In the genomic region with DNA sequence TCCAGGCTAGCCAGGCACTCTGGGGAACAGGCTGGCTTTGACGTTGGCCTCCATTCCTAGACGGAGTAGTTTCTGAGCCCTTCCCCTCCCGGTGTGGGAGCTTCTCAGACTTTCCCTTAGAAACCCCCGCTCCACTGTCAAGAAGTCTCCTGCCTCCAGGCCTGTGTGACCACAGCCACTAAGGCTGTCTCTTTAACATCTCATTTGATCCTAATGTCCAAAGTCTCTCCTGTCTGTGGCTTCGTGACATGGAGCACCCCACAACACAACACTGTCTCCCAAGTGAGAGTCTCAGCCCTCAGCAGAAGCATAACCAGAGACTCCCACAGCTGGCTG, we compare ENCODE assay signal across 8 cellular contexts.
A peak's percentile ranks its signal among the peaks of the same experiment; 100 is the strongest.
DNase-seq lines count a peak whose midpoint lies in the region; ATAC-seq and TF ChIP-seq lines count a peak whose summit lies in the region.

No MANE protein-coding gene starts in this region.

- H3K9me3 ChIP-seq in BLaER1 treated with 17β-estradiol and CSF1 and Interleukin-3, amounts not matched to agents 10 nM and 100 nM (replicated peaks in 1 of 11), result no peaks in the 10 kb centered on the region
- H3K9me3 ChIP-seq in HEK293 (ENCODE audit: control insufficient read depth, insufficient read depth, low read depth, low read length) (no peaks in the 10 kb centered on the region), adipocyte (ENCODE audit: control insufficient read depth, low read length) (no peaks in the 10 kb centered on the region), muscle layer of duodenum (ENCODE audit: control insufficient read depth in 1 of 2, low read length in 2 of 2) (no peaks in the 10 kb centered on the region)

- peak overlapping the region; percentile 84 to 100 (median 96) for H3K27ac ChIP-seq in BLaER1 treated with 17β-estradiol and CSF1 and Interleukin-3, amounts not matched to agents 10 nM and 100 nM
- H3K27ac ChIP-seq in HEK293 (ENCODE audit: extremely low read depth, low read depth, low read length), result peak overlapping the region; percentile 20; the same call in 1 of the 2 replicates
- H3K27ac ChIP-seq in muscle layer of duodenum (ENCODE audit: low read length), result peak overlapping the region; percentile 95

- peak overlapping the region; percentile 97 to 100 (median 99) for H3K4me2 ChIP-seq in BLaER1 treated with 17β-estradiol and CSF1 and Interleukin-3, amounts not matched to agents 10 nM and 100 nM

- peak overlapping the region; percentile 31 to 98 (median 56) for H3K4me3 ChIP-seq in BLaER1 treated with 17β-estradiol and CSF1 and Interleukin-3, amounts not matched to agents 10 nM and 100 nM
- H3K4me3 ChIP-seq in HEK293 (ENCODE audit: low read depth, low read length) (no peak overlapping the region), adipocyte (ENCODE audit: low read length) (peak overlapping the region; percentile 46), muscle layer of duodenum (ENCODE audit: low read depth in 1 of 2, low read length in 2 of 2) (peak overlapping the region; percentile 63 to 88)

- ATAC-seq in HG02884 (IDR thresholded peaks at IDR 0.05; ENCODE audit: unreplicated experiment), result no peak

- peak overlapping the region; percentile 76 to 99 (median 96) for H3K9ac ChIP-seq in BLaER1 treated with 17β-estradiol and CSF1 and Interleukin-3, amounts not matched to agents 10 nM and 100 nM
- H3K9ac ChIP-seq in adipocyte (ENCODE audit: low read length), result peak overlapping the region; percentile 57

- POLR2A ChIA-PET in HEK293 (lab: Yijun Ruan, JAX), result no interaction called here

- no peak for DNase-seq in adipocyte (ENCODE audit: low read depth)
- no peak for DNase-seq in SW480 (ENCODE audit: low spot score)
- no peak for DNase-seq in HuH-7.5 (ENCODE audit: low spot score)
- DNase-seq in AG08396 (ENCODE audit: low spot score), result no peak

- H3K36me3 ChIP-seq in BLaER1 treated with 17β-estradiol and CSF1 and Interleukin-3, amounts not matched to agents 10 nM and 100 nM, result peaks cover 35 to 44% (median 42%) of the 10 kb centered on the region in 11 experiments
- H3K36me3 ChIP-seq in HEK293 (ENCODE audit: control insufficient read depth in 2 of 2, insufficient read depth in 1 of 2, low read length in 2 of 2) (peaks cover 0 to 47% of the 10 kb centered on the region in 2 experiments; a peak in 1 of 3 replicates), adipocyte (ENCODE audit: control insufficient read depth, insufficient read depth, low read length, severe bottlenecking) (peaks cover 42% of the 10 kb centered on the region), muscle layer of duodenum (ENCODE audit: control insufficient read depth in 1 of 2, insufficient read depth in 2 of 2, low read length in 2 of 2) (peaks cover 48 to 52% of the 10 kb centered on the region in 2 donors)

- H3K27me3 ChIP-seq in BLaER1 treated with 17β-estradiol and CSF1 and Interleukin-3, amounts not matched to agents 10 nM and 100 nM, result no peaks in the 10 kb centered on the region
- H3K27me3 ChIP-seq in adipocyte (replicated peaks; ENCODE audit: control insufficient read depth, insufficient read depth, low read length), result no peaks in the 10 kb centered on the region
- no peaks in the 10 kb centered on the region for H3K27me3 ChIP-seq in muscle layer of duodenum (ENCODE audit: low read depth, low read length)

- H4K20me1 ChIP-seq in BLaER1 treated with 17β-estradiol and CSF1 and Interleukin-3, amounts not matched to agents 10 nM and 100 nM, result peaks cover 42 to 100% (median 72%) of the 10 kb centered on the region in 11 experiments

- CTCF ChIA-PET in HEK293 (lab: Yijun Ruan, JAX), result interaction anchor here (1.2 to 2.0 kb wide), 2 partner anchors 42 to 141 kb away, joined by 4 read pairs; no protein-coding TSS in a partner anchor

- H3K4me1 ChIP-seq in BLaER1 treated with 17β-estradiol and CSF1 and Interleukin-3, amounts not matched to agents 10 nM and 100 nM, result peaks cover 92 to 100% (median 100%) of the 10 kb centered on the region in 10 experiments
- peaks cover 17% of the 10 kb centered on the region for H3K4me1 ChIP-seq in HEK293 (ENCODE audit: control insufficient read depth, insufficient read depth, low read length)
- peaks cover 66% of the 10 kb centered on the region for H3K4me1 ChIP-seq in adipocyte (ENCODE audit: control insufficient read depth, insufficient read depth, low read length)
- peaks cover 57 to 64% of the 10 kb centered on the region in 2 donors for H3K4me1 ChIP-seq in muscle layer of duodenum (ENCODE audit: control insufficient read depth in 1 of 2, insufficient read depth in 2 of 2, low read length in 2 of 2)

- no peak for TF ChIP-seq CTCF in HEK293 (tag by site-specific recombination; IDR thresholded peaks at IDR 0.05)

TF ChIP-seq in HEK293, 187 proteins besides CTCF, POLR2A, EP300 and RAD21 (continues in another document):
- no peak for TF ChIP-seq GLI4 (tag by site-specific recombination; IDR thresholded peaks at IDR 0.05)
- TF ChIP-seq, protein P1, sequence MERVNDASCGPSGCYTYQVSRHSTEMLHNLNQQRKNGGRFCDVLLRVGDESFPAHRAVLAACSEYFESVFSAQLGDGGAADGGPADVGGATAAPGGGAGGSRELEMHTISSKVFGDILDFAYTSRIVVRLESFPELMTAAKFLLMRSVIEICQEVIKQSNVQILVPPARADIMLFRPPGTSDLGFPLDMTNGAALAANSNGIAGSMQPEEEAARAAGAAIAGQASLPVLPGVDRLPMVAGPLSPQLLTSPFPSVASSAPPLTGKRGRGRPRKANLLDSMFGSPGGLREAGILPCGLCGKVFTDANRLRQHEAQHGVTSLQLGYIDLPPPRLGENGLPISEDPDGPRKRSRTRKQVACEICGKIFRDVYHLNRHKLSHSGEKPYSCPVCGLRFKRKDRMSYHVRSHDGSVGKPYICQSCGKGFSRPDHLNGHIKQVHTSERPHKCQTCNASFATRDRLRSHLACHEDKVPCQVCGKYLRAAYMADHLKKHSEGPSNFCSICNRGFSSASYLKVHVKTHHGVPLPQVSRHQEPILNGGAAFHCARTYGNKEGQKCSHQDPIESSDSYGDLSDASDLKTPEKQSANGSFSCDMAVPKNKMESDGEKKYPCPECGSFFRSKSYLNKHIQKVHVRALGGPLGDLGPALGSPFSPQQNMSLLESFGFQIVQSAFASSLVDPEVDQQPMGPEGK (tag by site-specific recombination; IDR thresholded peaks at IDR 0.05), result 0 out of 2 replicates have a peak, but pooled peaks have one; percentile 5
- TF ChIP-seq ZNF585B (tag by site-specific recombination; IDR thresholded peaks at IDR 0.05), result no peak
- TF ChIP-seq, protein P2, sequence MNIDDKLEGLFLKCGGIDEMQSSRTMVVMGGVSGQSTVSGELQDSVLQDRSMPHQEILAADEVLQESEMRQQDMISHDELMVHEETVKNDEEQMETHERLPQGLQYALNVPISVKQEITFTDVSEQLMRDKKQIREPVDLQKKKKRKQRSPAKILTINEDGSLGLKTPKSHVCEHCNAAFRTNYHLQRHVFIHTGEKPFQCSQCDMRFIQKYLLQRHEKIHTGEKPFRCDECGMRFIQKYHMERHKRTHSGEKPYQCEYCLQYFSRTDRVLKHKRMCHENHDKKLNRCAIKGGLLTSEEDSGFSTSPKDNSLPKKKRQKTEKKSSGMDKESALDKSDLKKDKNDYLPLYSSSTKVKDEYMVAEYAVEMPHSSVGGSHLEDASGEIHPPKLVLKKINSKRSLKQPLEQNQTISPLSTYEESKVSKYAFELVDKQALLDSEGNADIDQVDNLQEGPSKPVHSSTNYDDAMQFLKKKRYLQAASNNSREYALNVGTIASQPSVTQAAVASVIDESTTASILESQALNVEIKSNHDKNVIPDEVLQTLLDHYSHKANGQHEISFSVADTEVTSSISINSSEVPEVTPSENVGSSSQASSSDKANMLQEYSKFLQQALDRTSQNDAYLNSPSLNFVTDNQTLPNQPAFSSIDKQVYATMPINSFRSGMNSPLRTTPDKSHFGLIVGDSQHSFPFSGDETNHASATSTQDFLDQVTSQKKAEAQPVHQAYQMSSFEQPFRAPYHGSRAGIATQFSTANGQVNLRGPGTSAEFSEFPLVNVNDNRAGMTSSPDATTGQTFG (tag by site-specific recombination; IDR thresholded peaks at IDR 0.05; ENCODE audit: borderline replicate concordance), result no peak
- TF ChIP-seq ZNF121 (tag by site-specific recombination; IDR thresholded peaks at IDR 0.05), result no peak
- TF ChIP-seq, protein P3, sequence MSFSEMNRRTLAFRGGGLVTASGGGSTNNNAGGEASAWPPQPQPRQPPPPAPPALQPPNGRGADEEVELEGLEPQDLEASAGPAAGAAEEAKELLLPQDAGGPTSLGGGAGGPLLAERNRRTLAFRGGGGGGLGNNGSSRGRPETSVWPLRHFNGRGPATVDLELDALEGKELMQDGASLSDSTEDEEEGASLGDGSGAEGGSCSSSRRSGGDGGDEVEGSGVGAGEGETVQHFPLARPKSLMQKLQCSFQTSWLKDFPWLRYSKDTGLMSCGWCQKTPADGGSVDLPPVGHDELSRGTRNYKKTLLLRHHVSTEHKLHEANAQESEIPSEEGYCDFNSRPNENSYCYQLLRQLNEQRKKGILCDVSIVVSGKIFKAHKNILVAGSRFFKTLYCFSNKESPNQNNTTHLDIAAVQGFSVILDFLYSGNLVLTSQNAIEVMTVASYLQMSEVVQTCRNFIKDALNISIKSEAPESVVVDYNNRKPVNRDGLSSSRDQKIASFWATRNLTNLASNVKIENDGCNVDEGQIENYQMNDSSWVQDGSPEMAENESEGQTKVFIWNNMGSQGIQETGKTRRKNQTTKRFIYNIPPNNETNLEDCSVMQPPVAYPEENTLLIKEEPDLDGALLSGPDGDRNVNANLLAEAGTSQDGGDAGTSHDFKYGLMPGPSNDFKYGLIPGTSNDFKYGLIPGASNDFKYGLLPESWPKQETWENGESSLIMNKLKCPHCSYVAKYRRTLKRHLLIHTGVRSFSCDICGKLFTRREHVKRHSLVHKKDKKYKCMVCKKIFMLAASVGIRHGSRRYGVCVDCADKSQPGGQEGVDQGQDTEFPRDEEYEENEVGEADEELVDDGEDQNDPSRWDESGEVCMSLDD (tag by site-specific recombination; IDR thresholded peaks at IDR 0.05), result 0 out of 2 replicates have a peak, but pooled peaks have one; percentile 10
- TF ChIP-seq ZFHX2 (tag by site-specific recombination; conservative IDR thresholded peaks at IDR 0.05), result 0 out of 2 replicates have a peak, but pooled peaks have one; percentile 0
- TF ChIP-seq GLIS1 (tag by site-specific recombination; IDR thresholded peaks at IDR 0.05), result no peak
- no peak for TF ChIP-seq ZFP69B (tag by site-specific recombination; IDR thresholded peaks at IDR 0.05)
- TF ChIP-seq FEZF1 (tag by site-specific recombination; IDR thresholded peaks at IDR 0.05), result no peak

Comparison
In these comparisons a context has a peak if more than half of its experiments do, and no peak if none do; other contexts are left out.
1. H3K27ac ChIP-seq: peak in every context shown above with its lines; median percentile 96 in BLaER1 treated with 17β-estradiol and CSF1 and Interleukin-3, amounts not matched to agents 10 nM and 100 nM; 95 in muscle layer of duodenum; 20 in HEK293.